In the genomic region with DNA sequence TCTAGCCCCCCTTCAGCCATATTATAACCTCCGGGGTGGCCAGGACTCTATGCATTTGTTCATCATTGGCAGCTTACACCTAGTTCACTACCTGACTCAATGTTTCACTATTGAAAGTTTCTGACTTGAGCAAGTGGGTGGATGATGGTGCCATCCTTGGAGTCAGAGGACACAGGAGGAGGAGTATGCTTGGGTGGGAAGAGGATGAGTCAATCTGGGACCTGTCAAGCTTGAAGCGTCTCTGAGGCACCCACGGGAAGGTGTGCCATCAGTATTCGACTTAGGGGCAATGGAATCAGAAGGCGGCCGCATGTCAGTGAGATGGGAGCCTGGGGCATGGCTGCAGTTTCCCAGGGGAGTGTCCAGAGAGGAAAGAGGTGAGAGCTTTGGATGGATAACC, we compare ENCODE assay signal across 15 cellular contexts.
DNase-seq lines count a peak whose midpoint lies in the region; ATAC-seq and TF ChIP-seq lines count a peak whose summit lies in the region.
"Had no signal": no experiment of that assay in that cellular context is flagged by ENCODE, and none has a peak within 500 bp of the region (broad histone marks: within the 10 kb centered on the region; RNA-seq: fewer than 3 reads in every experiment).

No MANE protein-coding gene starts in this region.

- H3K9me3 ChIP-seq in suprapubic skin = no peaks in the 10 kb centered on the region

- no peak for TF ChIP-seq CTCF in suprapubic skin (IDR thresholded peaks at IDR 0.05)

- no peak overlapping the region for H3K4me3 Mint-ChIP-seq in activated CD4-positive, alpha-beta T cell treated with anti-CD3 and anti-CD28 coated beads for 36 hours
- H3K4me3 Mint-ChIP-seq: CD14-positive monocyte; CD8-positive, alpha-beta memory T cell; GM23338 had no signal

- H3K27ac ChIP-seq in suprapubic skin = no peak overlapping the region
- H3K27ac ChIP-seq: 22Rv1 had no signal

- H3K27ac Mint-ChIP-seq in activated CD4-positive, alpha-beta T cell treated with anti-CD3 and anti-CD28 coated beads for 36 hours = no peak overlapping the region
- H3K27ac Mint-ChIP-seq: CD8-positive, alpha-beta memory T cell; GM23338; IgD-negative memory B cell had no signal

- no peaks in the 10 kb centered on the region for H3K4me1 ChIP-seq in suprapubic skin

- 66% methylated on average over 6 of the region's 6 CpGs for WGBS in suprapubic skin

- H3K27me3 ChIP-seq in suprapubic skin = no peaks in the 10 kb centered on the region

- H3K36me3 Mint-ChIP-seq in activated CD4-positive, alpha-beta T cell treated with anti-CD3 and anti-CD28 coated beads for 36 hours (ENCODE audit: low read depth) = no peaks in the 10 kb centered on the region
- H3K36me3 Mint-ChIP-seq: CD14-positive monocyte; CD8-positive, alpha-beta memory T cell; IgD-negative memory B cell had no signal

- peak; percentile 74 for ATAC-seq in activated CD4-positive, alpha-beta T cell treated with anti-CD3 and anti-CD28 coated beads for 36 hours
- no peak for ATAC-seq in GM18873 (IDR thresholded peaks at IDR 0.05; ENCODE audit: low FRiP score, unreplicated experiment)
- ATAC-seq in HG02678 (IDR thresholded peaks at IDR 0.05; ENCODE audit: unreplicated experiment) = no peak
- ATAC-seq: GM23338 had no signal

- H3K4me3 ChIP-seq in suprapubic skin = no peak overlapping the region
- H3K4me3 ChIP-seq: GM23338 had no signal

- H3K9me3 Mint-ChIP-seq in activated CD4-positive, alpha-beta T cell treated with anti-CD3 and anti-CD28 coated beads for 36 hours (ENCODE audit: low read depth) = peaks cover 6% of the 10 kb centered on the region

- intact Hi-C loops in activated CD4-positive, alpha-beta T cell treated with anti-CD3 and anti-CD28 coated beads for 36 hours (cut with DNase I, micrococcal nuclease) = no loop called here
- intact Hi-C loops in head of caudate nucleus (cut with DNase I) = no loop called here

- H3K27me3 Mint-ChIP-seq in activated CD4-positive, alpha-beta T cell treated with anti-CD3 and anti-CD28 coated beads for 36 hours = peaks cover 7% of the 10 kb centered on the region
- H3K27me3 Mint-ChIP-seq: CD8-positive, alpha-beta memory T cell had no signal

- H3K36me3 ChIP-seq in suprapubic skin = no peaks in the 10 kb centered on the region

- no peak for TF ChIP-seq EP300 in suprapubic skin (IDR thresholded peaks at IDR 0.05)

- CTCF ChIA-PET in activated CD4-positive, alpha-beta T cell treated with anti-CD3 and anti-CD28 coated beads for 36 hours (lab: Charles Lee) = interaction anchor here (0.5 kb wide), 1 partner anchor 132 kb away, joined by 3 read pairs; no protein-coding TSS in a partner anchor

- DNase-seq in activated CD4-positive, alpha-beta T cell treated with anti-CD3 and anti-CD28 coated beads for 36 hours = peak; percentile 25
- DNase-seq in activated CD4-positive, alpha-beta T cell treated with anti-CD3 and anti-CD28 coated beads for 1 hour = no peak
- peak; percentile 7 for DNase-seq in stimulated activated CD4-positive, alpha-beta T cell treated with anti-CD3 and anti-CD28 coated beads, Interleukin-15, amount 100 ng/mL, for 24 hours
- no peak for DNase-seq in stimulated activated CD4-positive, alpha-beta T cell treated with anti-CD3 and anti-CD28 coated beads, Interleukin-2, amount 100 ng/mL, for 24 hours
- DNase-seq in head of caudate nucleus = peak in 41 of 42 donors; percentile 26 to 94 (median 67)
- DNase-seq in suprapubic skin (ENCODE audit: low spot score in 2 of 2) = no peak
- DNase-seq: CD8-positive, alpha-beta memory T cell; GF-D8; H7 had no signal

- peaks cover 17% of the 10 kb centered on the region for H3K4me1 Mint-ChIP-seq in activated CD4-positive, alpha-beta T cell treated with anti-CD3 and anti-CD28 coated beads for 36 hours

- POLR2A ChIA-PET in activated CD4-positive, alpha-beta T cell treated with anti-CD3 and anti-CD28 coated beads for 36 hours (lab: Charles Lee) = no interaction called here

- TF ChIP-seq POLR2A in suprapubic skin (IDR thresholded peaks at IDR 0.05) = no peak

Comparison
In these comparisons a context has a peak if more than half of its experiments do, and no peak if none do; other contexts are left out.
1. DNase-seq: peak in activated CD4-positive, alpha-beta T cell treated with anti-CD3 and anti-CD28 coated beads for 36 hours (single experiment), stimulated activated CD4-positive, alpha-beta T cell treated with anti-CD3 and anti-CD28 coated beads, Interleukin-15, amount 100 ng/mL, for 24 hours (single experiment) and head of caudate nucleus (41 of 42); none in activated CD4-positive, alpha-beta T cell treated with anti-CD3 and anti-CD28 coated beads for 1 hour (single experiment), stimulated activated CD4-positive, alpha-beta T cell treated with anti-CD3 and anti-CD28 coated beads, Interleukin-2, amount 100 ng/mL, for 24 hours (0 of 2) and suprapubic skin (0 of 2).